Comparison of ENCODE assay signal across 26 cellular contexts in genomic region chr1:58791106-58791505, GRCh38.
"Had no signal": no experiment of that assay in that cellular context is flagged by ENCODE, and none has a peak within 500 bp of the region (broad histone marks: within the 10 kb centered on the region; RNA-seq: fewer than 3 reads in every experiment).

No MANE protein-coding gene starts in this region.

- H3K27me3 ChIP-seq: brain microvascular endothelial cell, Peyer's patch, SJCRH30 had no signal

- H3K27me3 Mint-ChIP-seq: activated CD4-positive, alpha-beta memory T cell treated with anti-CD3 and anti-CD28 coated beads for 36 hours; activated CD4-positive, alpha-beta T cell treated with anti-CD3 and anti-CD28 coated beads, Interleukin-2, amount 10 ng/mL, durations not matched to agents 7 days and 5 days; activated naive CD8-positive, alpha-beta T cell treated with anti-CD3 and anti-CD28 coated beads for 36 hours; activated T-helper 17 cell treated with anti-CD3 and anti-CD28 coated beads, Interleukin-2, amount 50 U/mL, for 72 hours had no signal

- H3K4me1 ChIP-seq: Peyer's patch had no signal

- H3K27ac Mint-ChIP-seq: activated CD4-positive, alpha-beta memory T cell treated with anti-CD3 and anti-CD28 coated beads for 36 hours; activated CD4-positive, alpha-beta T cell treated with anti-CD3 and anti-CD28 coated beads, Interleukin-2, amount 10 ng/mL, durations not matched to agents 7 days and 5 days; activated naive CD4-positive, alpha-beta T cell treated with anti-CD3 and anti-CD28 coated beads for 36 hours; activated naive CD8-positive, alpha-beta T cell treated with anti-CD3 and anti-CD28 coated beads for 36 hours; activated T-helper 17 cell treated with anti-CD3 and anti-CD28 coated beads, Interleukin-2, amount 50 U/mL, for 72 hours had no signal

- H3K36me3 ChIP-seq: brain microvascular endothelial cell, cardiac muscle cell, Peyer's patch, SJCRH30 had no signal

- H3K9me3 ChIP-seq: Peyer's patch, SK-N-SH had no signal

- DNase-seq: activated CD4-positive, alpha-beta memory T cell treated with anti-CD3 and anti-CD28 coated beads for 36 hours; activated CD4-positive, alpha-beta T cell treated with anti-CD3 and anti-CD28 coated beads, Interleukin-2, amount 10 ng/mL, durations not matched to agents 7 days and 5 days; activated CD4-positive, CD25-positive, alpha-beta regulatory T cell; activated CD8-positive, alpha-beta memory T cell treated with anti-CD3 and anti-CD28 coated beads for 24 hours; activated gamma-delta T cell; activated naive CD4-positive, alpha-beta T cell treated with anti-CD3 and anti-CD28 coated beads for 36 hours; activated naive CD8-positive, alpha-beta T cell treated with anti-CD3 and anti-CD28 coated beads for 36 hours; activated T-cell treated with anti-CD3 and anti-CD28 coated beads for 4 hours; activated T-cell treated with anti-CD3 and anti-CD28 coated beads, Interleukin-2, amount 50 U/mL, for 48 hours; brain microvascular endothelial cell; NCI-H1092; NCI-H1417; NCI-H1694 treated with DMSO at 0.1 percent for 48 hours; NCI-H2029 treated with DMSO at 0.1 percent for 48 hours; NCI-H345; NCI-H524; NCI-H82; Peyer's patch; Right ventricle myocardium superior; SJCRH30; SK-N-SH; T-helper 1 cell had no signal

- H3K4me3 ChIP-seq: cardiac muscle cell, Peyer's patch, SJCRH30 had no signal

- H3K27ac ChIP-seq: brain microvascular endothelial cell, cardiac muscle cell, KMS-11, Peyer's patch, RWPE1, SJCRH30 had no signal

- H3K4me3 Mint-ChIP-seq: activated CD4-positive, alpha-beta memory T cell treated with anti-CD3 and anti-CD28 coated beads for 36 hours; activated CD4-positive, alpha-beta T cell treated with anti-CD3 and anti-CD28 coated beads, Interleukin-2, amount 10 ng/mL, durations not matched to agents 7 days and 5 days; activated naive CD4-positive, alpha-beta T cell treated with anti-CD3 and anti-CD28 coated beads for 36 hours; activated naive CD8-positive, alpha-beta T cell treated with anti-CD3 and anti-CD28 coated beads for 36 hours; activated T-helper 17 cell treated with anti-CD3 and anti-CD28 coated beads, Interleukin-2, amount 50 U/mL, for 72 hours had no signal

- ATAC-seq: activated T-helper 17 cell treated with anti-CD3 and anti-CD28 coated beads, Interleukin-2, amount 50 U/mL, for 72 hours had no signal
